19 cellular contexts compared by ENCODE assay signal in the genomic region with DNA sequence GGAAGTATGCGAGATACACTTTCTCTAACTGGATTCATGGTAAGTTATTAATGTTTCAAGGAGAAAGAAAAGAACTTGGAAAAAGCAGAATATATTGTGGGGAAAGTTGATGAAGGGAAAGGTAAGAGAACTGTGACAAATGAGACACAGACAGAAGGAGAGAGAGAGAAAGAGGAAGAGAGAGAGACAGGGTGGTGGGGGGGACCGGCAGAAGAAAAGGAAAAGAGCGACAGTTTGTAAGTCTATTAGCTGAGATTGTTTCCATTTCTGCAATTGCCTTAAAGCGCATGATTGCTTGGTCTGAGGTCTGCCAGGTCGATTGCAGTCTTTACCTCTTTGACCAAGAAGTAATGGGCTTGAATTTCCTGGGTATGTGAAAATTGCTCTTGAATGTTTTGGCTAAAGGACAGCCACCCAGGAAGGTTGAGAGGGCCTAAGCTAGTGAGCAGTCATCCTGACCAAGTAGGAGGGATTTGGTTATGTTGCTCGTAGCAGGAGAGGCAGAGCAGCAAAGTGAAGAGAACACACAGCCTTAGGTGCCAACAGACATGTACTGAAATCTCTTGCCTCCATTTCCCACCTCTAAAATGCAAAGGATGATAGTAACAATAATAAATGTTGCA. TPM values are rescaled to one million over a fixed set of nuclear protein-coding genes. Genes with fewer than 3 reads are reported as not detected.
DNase-seq lines count a peak whose midpoint lies in the region; ATAC-seq, FAIRE-seq and TF ChIP-seq lines count a peak whose summit lies in the region.
"Had no signal": no experiment of that assay in that cellular context is flagged by ENCODE, and none has a peak within 500 bp of the region (broad histone marks: within the 10 kb centered on the region; RNA-seq: fewer than 3 reads in every experiment).

No MANE protein-coding gene starts in this region.

- H3K4me3 ChIP-seq in H1 (ENCODE audit: extremely low read depth in 1 of 4, insufficient read depth in 2 of 4, low read depth in 3 of 4, low read length in 4 of 4) (no peak overlapping the region), neural progenitor cell (no peak overlapping the region)
- H3K4me3 ChIP-seq: upper lobe of left lung had no signal

- H3K18ac ChIP-seq in H1 (ENCODE audit: extremely low read depth, low read length): no peak overlapping the region

- H2BK12ac ChIP-seq in H1 (ENCODE audit: low read depth, low read length): no peak overlapping the region

- H3K79me2 ChIP-seq in H1 (ENCODE audit: control insufficient read depth in 1 of 2, insufficient read depth in 2 of 2, low read length in 2 of 2) (no peaks in the 10 kb centered on the region), neural progenitor cell (ENCODE audit: low read depth) (no peaks in the 10 kb centered on the region)

- no peak for FAIRE-seq in H1 (lab: Jason Lieb, UNC)
- FAIRE-seq: endometrium, GM19239 had no signal

- TF ChIP-seq EP300 in H1 (IDR thresholded peaks at IDR 0.05; ENCODE audit: borderline replicate concordance in 1 of 2, low read depth in 2 of 2, low read length in 2 of 2): no peak

- no peak overlapping the region for H4K5ac ChIP-seq in H1 (ENCODE audit: insufficient read length, low read depth, low read length)

- no peak overlapping the region for H2BK15ac ChIP-seq in H1 (ENCODE audit: low read length)

- H2AFZ ChIP-seq in H1 (ENCODE audit: low read length) (0 out of 2 replicates have a peak overlapping the region, but pooled peaks have one; percentile 4), neural progenitor cell (replicated peaks) (no peak overlapping the region)

- H4K91ac ChIP-seq in H1 (replicated peaks; ENCODE audit: insufficient read length, low read length): no peak overlapping the region

- no peak overlapping the region for H3K4me2 ChIP-seq in H1 (ENCODE audit: insufficient read depth in 1 of 2, low read depth in 2 of 2, low read length in 2 of 2)
- no peak overlapping the region for H3K4me2 ChIP-seq in neural progenitor cell

- H3K36me3 Mint-ChIP-seq in CD4-positive, alpha-beta T cell (ENCODE audit: low read depth): peaks cover 39% of the 10 kb centered on the region
- no peaks in the 10 kb centered on the region for H3K36me3 Mint-ChIP-seq in activated CD4-positive, alpha-beta memory T cell treated with anti-CD3 and anti-CD28 coated beads for 36 hours
- H3K36me3 Mint-ChIP-seq in neural progenitor cell: no peaks in the 10 kb centered on the region

- H2BK20ac ChIP-seq in H1 (ENCODE audit: low read length): no peak overlapping the region

- no peak overlapping the region for H3K14ac ChIP-seq in H1 (ENCODE audit: insufficient read length)

- H3K23me2 ChIP-seq in H1 (ENCODE audit: low read depth, low read length): no peaks in the 10 kb centered on the region; the same call in 1 of the 2 replicates

- no peak overlapping the region for H4K8ac ChIP-seq in H1 (ENCODE audit: extremely low read depth, insufficient read depth, low read length)

- no peak overlapping the region for H3K4ac ChIP-seq in H1 (replicated peaks; ENCODE audit: insufficient read length, low read depth, low read length)

- H3K27me3 Mint-ChIP-seq in CD4-positive, alpha-beta T cell: no peaks in the 10 kb centered on the region
- H3K27me3 Mint-ChIP-seq in activated CD4-positive, alpha-beta memory T cell treated with anti-CD3 and anti-CD28 coated beads for 36 hours: no peaks in the 10 kb centered on the region
- peaks cover 7% of the 10 kb centered on the region for H3K27me3 Mint-ChIP-seq in neural progenitor cell (ENCODE audit: insufficient read depth, low read depth)

- no peaks in the 10 kb centered on the region for H3K27me3 ChIP-seq in CD4-positive, alpha-beta T cell (ENCODE audit: control insufficient read depth, insufficient read depth, low read length)
- no peaks in the 10 kb centered on the region; a peak in 1 of 7 replicates for H3K27me3 ChIP-seq in H1 (replicated peaks in 1 of 4; ENCODE audit: control insufficient read depth in 3 of 4, extremely low read depth in 1 of 4, insufficient read depth in 3 of 4, low read length in 3 of 4)
- peaks cover 8% of the 10 kb centered on the region for H3K27me3 ChIP-seq in neural progenitor cell

- no peak overlapping the region for H2AK5ac ChIP-seq in H1 (ENCODE audit: low read depth, low read length)

- no peak for TF ChIP-seq CTCF in CD4-positive, alpha-beta T cell (IDR thresholded peaks at IDR 0.05)
- no peak for TF ChIP-seq CTCF in H1 (IDR thresholded peaks at IDR 0.05; ENCODE audit: control extremely low read depth in 1 of 3, insufficient read depth in 1 of 3, low read depth in 1 of 3, low read length in 3 of 3)
- TF ChIP-seq CTCF in neural progenitor cell (IDR thresholded peaks at IDR 0.05): no peak

- H3K27ac Mint-ChIP-seq in CD4-positive, alpha-beta T cell: no peak overlapping the region
- peak overlapping the region; percentile 86 for H3K27ac Mint-ChIP-seq in activated CD4-positive, alpha-beta memory T cell treated with anti-CD3 and anti-CD28 coated beads for 36 hours
- no peak overlapping the region for H3K27ac Mint-ChIP-seq in neural progenitor cell

- H3K36me3 ChIP-seq in H1 (ENCODE audit: control insufficient read depth in 2 of 4, insufficient read depth in 4 of 4, low read length in 3 of 4) (no peaks in the 10 kb centered on the region), neural progenitor cell (no peaks in the 10 kb centered on the region)
- H3K36me3 ChIP-seq: upper lobe of left lung had no signal

- no peak for TF ChIP-seq RAD21 in H1 (IDR thresholded peaks at IDR 0.05 in 1 of 2, conservative IDR thresholded peaks at IDR 0.05 in 1 of 2; ENCODE audit: low read depth in 2 of 2, low read length in 2 of 2)

- peak overlapping the region; percentile 81 for H3K4me3 Mint-ChIP-seq in CD4-positive, alpha-beta T cell
- H3K4me3 Mint-ChIP-seq in activated CD4-positive, alpha-beta memory T cell treated with anti-CD3 and anti-CD28 coated beads for 36 hours: peak overlapping the region; percentile 74
- H3K4me3 Mint-ChIP-seq in neural progenitor cell: no peak overlapping the region

- no peaks in the 10 kb centered on the region for H3K79me1 ChIP-seq in H1 (ENCODE audit: low read depth, low read length)

- no peak for TF ChIP-seq POLR2A in H1 (IDR thresholded peaks at IDR 0.05; ENCODE audit: control extremely low read depth in 1 of 2, low read depth in 2 of 2, low read length in 2 of 2)

- H3K4me1 ChIP-seq in H1 (replicated peaks in 1 of 4; ENCODE audit: control insufficient read depth in 3 of 4, insufficient read depth in 4 of 4, low read length in 3 of 4): peaks cover 2 to 18% (median 8%) of the 10 kb centered on the region in 4 experiments; a peak in 6 of 7 replicates
- peaks cover 52% of the 10 kb centered on the region for H3K4me1 ChIP-seq in neural progenitor cell
- H3K4me1 ChIP-seq: upper lobe of left lung had no signal

- no peak overlapping the region for H3K23ac ChIP-seq in H1 (ENCODE audit: insufficient read length)

- peak; percentile 29 for DNase-seq in NOMO-1 treated with DMSO at 0.1 percent for 48 hours (lab: John Stamatoyannopoulos, UW; ENCODE audit: unreplicated experiment)
- no peak for DNase-seq in NOMO-1 treated with dmso at 0.1 percent for 144 hours (lab: John Stamatoyannopoulos, UW; ENCODE audit: unreplicated experiment)
- no peak for DNase-seq in CD4-positive, alpha-beta T cell
- DNase-seq in activated CD4-positive, alpha-beta memory T cell treated with anti-CD3 and anti-CD28 coated beads for 36 hours: no peak
- DNase-seq in H1 (ENCODE audit: low read depth in 1 of 2, low spot score in 2 of 2): no peak
- DNase-seq in neural progenitor cell (ENCODE audit: low spot score): no peak
- DNase-seq: activated CD4-positive, alpha-beta T cell treated with anti-CD3 and anti-CD28 coated beads for 1 hour; HCEC 1CT; hypothalamus; mesendoderm; NCI-H187; Right ventricle myocardium superior; upper lobe of left lung had no signal

- 87% methylated on average over 6 of the region's 6 CpGs; no CpG with 5 or more reads in 1 of the 2 experiments for WGBS in H1 (ENCODE audit: extremely low coverage in 1 of 2, insufficient coverage in 1 of 2, insufficient read length in 1 of 2, insufficient replicate concordance in 2 of 2, low coverage in 1 of 2, low lambda C conversion rate in 2 of 2, missing lambda C conversion rate in 1 of 2), 2 experiments

- no peak for ATAC-seq in CD4-positive, alpha-beta T cell (ENCODE audit: poor library complexity)
- ATAC-seq in GM19463 (IDR thresholded peaks at IDR 0.05; ENCODE audit: unreplicated experiment) (no peak), GM18498 (IDR thresholded peaks at IDR 0.05; ENCODE audit: unreplicated experiment) (no peak)

- no peak overlapping the region for H3K9ac ChIP-seq in H1 (replicated peaks in 1 of 4; ENCODE audit: extremely low read depth in 1 of 4, low read depth in 3 of 4, low read length in 3 of 4)
- H3K9ac ChIP-seq in neural progenitor cell: no peak overlapping the region

- H3F3A ChIP-seq in neural progenitor cell (ENCODE audit: low read depth): peaks cover 31% of the 10 kb centered on the region

- H3K4me1 Mint-ChIP-seq in CD4-positive, alpha-beta T cell (ENCODE audit: low read depth): peaks cover 87% of the 10 kb centered on the region
- H3K4me1 Mint-ChIP-seq in activated CD4-positive, alpha-beta memory T cell treated with anti-CD3 and anti-CD28 coated beads for 36 hours (ENCODE audit: low read depth): peaks cover 89% of the 10 kb centered on the region
- H3K4me1 Mint-ChIP-seq in neural progenitor cell: peaks cover 37% of the 10 kb centered on the region

- POLR2A ChIA-PET in CD4-positive, alpha-beta T cell (lab: Charles Lee): interaction anchor here (0.7 to 2.9 kb wide), 9 partner anchors 10 to 36 kb away, joined by 3 to 18 read pairs (median 5); a partner anchor contains a TSS
- POLR2A ChIA-PET in activated CD4-positive, alpha-beta memory T cell treated with anti-CD3 and anti-CD28 coated beads for 36 hours (lab: Charles Lee): no interaction called here
- POLR2A ChIA-PET in H1 (lab: Charles Lee; ENCODE audit: partially characterized antibody): no interaction called here

- no peak overlapping the region for H2BK5ac ChIP-seq in H1 (ENCODE audit: low read depth, low read length)

- H3K9me3 ChIP-seq in CD4-positive, alpha-beta T cell (ENCODE audit: control insufficient read depth, low read length): no peaks in the 10 kb centered on the region
- no peaks in the 10 kb centered on the region for H3K9me3 ChIP-seq in H1 (ENCODE audit: insufficient read depth in 2 of 2, low read depth in 1 of 2, low read length in 1 of 2)
- no peaks in the 10 kb centered on the region for H3K9me3 ChIP-seq in neural progenitor cell (ENCODE audit: low read depth)
- H3K9me3 ChIP-seq: upper lobe of left lung had no signal

- no peak overlapping the region for H2BK120ac ChIP-seq in H1 (replicated peaks; ENCODE audit: low read depth, low read length)

- intact Hi-C loops in CD4-positive, alpha-beta T cell (cut with DNase I, micrococcal nuclease): no loop called here
- intact Hi-C loops in activated CD4-positive, alpha-beta memory T cell treated with anti-CD3 and anti-CD28 coated beads for 36 hours (cut with micrococcal nuclease): loop anchor here (5.0 to 10.0 kb wide), 3 partner anchors 34 to 408 kb away; a partner anchor contains a TSS

- CTCF ChIA-PET in CD4-positive, alpha-beta T cell (lab: Charles Lee): interaction anchor here (1.0 to 1.5 kb wide), 4 partner anchors 9 to 88 kb away, joined by 3 read pairs; no protein-coding TSS in a partner anchor
- CTCF ChIA-PET in activated CD4-positive, alpha-beta memory T cell treated with anti-CD3 and anti-CD28 coated beads for 36 hours (lab: Charles Lee): interaction anchor here (0.8 to 4.5 kb wide), 6 partner anchors 10 to 411 kb away, joined by 3 to 28 read pairs (median 4); no protein-coding TSS in a partner anchor
- CTCF ChIA-PET in H1 (lab: Charles Lee; ENCODE audit: partially characterized antibody): interaction anchor here (1.0 to 2.2 kb wide), 5 partner anchors 15 to 88 kb away, joined by 3 to 9 read pairs (median 6); no protein-coding TSS in a partner anchor

- H3K9me3 Mint-ChIP-seq in CD4-positive, alpha-beta T cell: no peaks in the 10 kb centered on the region
- H3K9me3 Mint-ChIP-seq in activated CD4-positive, alpha-beta memory T cell treated with anti-CD3 and anti-CD28 coated beads for 36 hours: no peaks in the 10 kb centered on the region
- no peaks in the 10 kb centered on the region for H3K9me3 Mint-ChIP-seq in neural progenitor cell

- no peaks in the 10 kb centered on the region for H4K20me1 ChIP-seq in H1 (replicated peaks in 1 of 2; ENCODE audit: control insufficient read depth in 1 of 2, insufficient read depth in 2 of 2, low read length in 2 of 2)
- H4K20me1 ChIP-seq in neural progenitor cell (ENCODE audit: low read depth): peaks cover 3% of the 10 kb centered on the region

- H3K56ac ChIP-seq in H1 (replicated peaks; ENCODE audit: insufficient read length, low read depth, low read length): no peak overlapping the region

- peak overlapping the region; percentile 87 for H3K27ac ChIP-seq in CD4-positive, alpha-beta T cell (ENCODE audit: low read depth, low read length)
- H3K27ac ChIP-seq in H1 (ENCODE audit: low read depth, low read length) (no peak overlapping the region), neural progenitor cell (no peak overlapping the region)
- H3K27ac ChIP-seq: upper lobe of left lung had no signal

RNA-seq across cellular contexts. Expression of a gene that starts 23.6 kb away (rescaled TPM):
- total RNA-seq in CD4-positive, alpha-beta T cell: 1 to 10 TPM; 5.7 to 6.5 TPM
- total RNA-seq in activated CD4-positive, alpha-beta memory T cell treated with anti-CD3 and anti-CD28 coated beads for 36 hours: 1 to 10 TPM in 1 of 2 experiments, under 1 TPM in 1; 0.86 to 1.1 TPM
- total RNA-seq in H1 (2021; fragmentation: NEBNext Ultra II Directional; extraction: Animal tissue kit (Norgen Biotek cat#: 25700)): not detected in 2 replicates
- polyA plus RNA-seq in H1 (2011; rRNA removed): not detected in 2 replicates
- not detected for polyA plus RNA-seq in H1 (2011; cell fraction: cytosol; rRNA removed)
- not detected for polyA plus RNA-seq in H1 (2011; cell fraction: nucleus; rRNA removed)
- polyA plus RNA-seq in H1 (2012, experiment 1 of 2): not detected in 4 replicates
- not detected for polyA plus RNA-seq in H1 (2012, experiment 2 of 2)
- polyA plus RNA-seq in H1 (2013, experiment 1 of 2): not detected
- not detected for polyA plus RNA-seq in H1 (2013, experiment 2 of 2)
- polyA minus RNA-seq in H1 (2011; rRNA and poly(A)+ RNA removed): not detected in 2 replicates
- polyA minus RNA-seq in H1 (2011; cell fraction: cytosol; rRNA and poly(A)+ RNA removed): not detected
- not detected for polyA minus RNA-seq in H1 (2011; cell fraction: nucleus; rRNA and poly(A)+ RNA removed)
- not detected in 2 replicates for total RNA-seq in neural progenitor cell (ENCODE audit: low replicate concordance)
- total RNA-seq: A172, kidney epithelial cell, Right ventricle myocardium superior had no signal

RNA-seq across cellular contexts. Expression of a gene that starts 35.8 kb away (rescaled TPM):
- total RNA-seq in CD4-positive, alpha-beta T cell: 10 to 100 TPM; 65.3 to 75.6 TPM
- 10 to 100 TPM; 37.7 to 38.1 TPM for total RNA-seq in activated CD4-positive, alpha-beta memory T cell treated with anti-CD3 and anti-CD28 coated beads for 36 hours
- not detected in 2 replicates for total RNA-seq in H1 (2021; fragmentation: NEBNext Ultra II Directional; extraction: Animal tissue kit (Norgen Biotek cat#: 25700))
- 0.08 and 0.19 TPM in 2 replicates for polyA plus RNA-seq in H1 (2011; rRNA removed)
- 0.04 TPM for polyA plus RNA-seq in H1 (2011; cell fraction: cytosol; rRNA removed)
- not detected for polyA plus RNA-seq in H1 (2011; cell fraction: nucleus; rRNA removed)
- 0.09 to 0.25 TPM in 2 of 4 replicates, not detected in the others for polyA plus RNA-seq in H1 (2012, experiment 1 of 2)
- polyA plus RNA-seq in H1 (2012, experiment 2 of 2): 0.09 TPM
- polyA plus RNA-seq in H1 (2013, experiment 1 of 2): 0.22 TPM
- polyA plus RNA-seq in H1 (2013, experiment 2 of 2): 0.11 TPM
- 0.09 TPM in 1 of 2 replicates, not detected in the other for polyA minus RNA-seq in H1 (2011; rRNA and poly(A)+ RNA removed)
- polyA minus RNA-seq in H1 (2011; cell fraction: cytosol; rRNA and poly(A)+ RNA removed): not detected
- polyA minus RNA-seq in H1 (2011; cell fraction: nucleus; rRNA and poly(A)+ RNA removed): 0.10 TPM
- total RNA-seq in neural progenitor cell (ENCODE audit: low replicate concordance): not detected in 2 replicates
- total RNA-seq: A172, kidney epithelial cell had no signal

RNA-seq across cellular contexts. Expression of a gene that starts 43.1 kb away (rescaled TPM):
- under 1 TPM in 1 of 2 experiments, not detected in 1; 0.47 TPM for total RNA-seq in CD4-positive, alpha-beta T cell
- total RNA-seq in activated CD4-positive, alpha-beta memory T cell treated with anti-CD3 and anti-CD28 coated beads for 36 hours: under 1 TPM; 0.41 to 0.95 TPM
- total RNA-seq in H1 (2021; fragmentation: NEBNext Ultra II Directional; extraction: Animal tissue kit (Norgen Biotek cat#: 25700)): not detected in 2 replicates
- not detected in 2 replicates for polyA plus RNA-seq in H1 (2011; rRNA removed)
- polyA plus RNA-seq in H1 (2011; cell fraction: cytosol; rRNA removed): not detected
- polyA plus RNA-seq in H1 (2011; cell fraction: nucleus; rRNA removed): not detected
- not detected in 4 replicates for polyA plus RNA-seq in H1 (2012, experiment 1 of 2)
- not detected for polyA plus RNA-seq in H1 (2012, experiment 2 of 2)
- polyA plus RNA-seq in H1 (2013, experiment 1 of 2): not detected
- polyA plus RNA-seq in H1 (2013, experiment 2 of 2): not detected
- polyA minus RNA-seq in H1 (2011; rRNA and poly(A)+ RNA removed): not detected in 2 replicates
- polyA minus RNA-seq in H1 (2011; cell fraction: cytosol; rRNA and poly(A)+ RNA removed): not detected
- polyA minus RNA-seq in H1 (2011; cell fraction: nucleus; rRNA and poly(A)+ RNA removed): not detected
- not detected in 2 replicates for total RNA-seq in neural progenitor cell (ENCODE audit: low replicate concordance)
- total RNA-seq: A172, kidney epithelial cell, Right ventricle myocardium superior had no signal

RNA-seq across cellular contexts. Expression of a gene that starts 58.1 kb away (rescaled TPM):
- 1 to 10 TPM; 5.2 to 6.8 TPM for total RNA-seq in CD4-positive, alpha-beta T cell
- under 1 TPM; 0.26 to 0.41 TPM for total RNA-seq in activated CD4-positive, alpha-beta memory T cell treated with anti-CD3 and anti-CD28 coated beads for 36 hours
- 18.9 and 20.9 TPM in 2 replicates for total RNA-seq in H1 (2021; fragmentation: NEBNext Ultra II Directional; extraction: Animal tissue kit (Norgen Biotek cat#: 25700))
- 8.6 and 10.8 TPM in 2 replicates for polyA plus RNA-seq in H1 (2011; rRNA removed)
- 9.9 TPM for polyA plus RNA-seq in H1 (2011; cell fraction: cytosol; rRNA removed)
- 13.0 TPM for polyA plus RNA-seq in H1 (2011; cell fraction: nucleus; rRNA removed)
- polyA plus RNA-seq in H1 (2012, experiment 1 of 2): 7.5 to 9.3 TPM (median 8.6 TPM) in 4 replicates
- polyA plus RNA-seq in H1 (2012, experiment 2 of 2): 6.2 TPM
- polyA plus RNA-seq in H1 (2013, experiment 1 of 2): 5.4 TPM
- polyA plus RNA-seq in H1 (2013, experiment 2 of 2): 5.4 TPM
- 21.7 and 25.4 TPM in 2 replicates for polyA minus RNA-seq in H1 (2011; rRNA and poly(A)+ RNA removed)
- 9.5 TPM for polyA minus RNA-seq in H1 (2011; cell fraction: cytosol; rRNA and poly(A)+ RNA removed)
- 10.1 TPM for polyA minus RNA-seq in H1 (2011; cell fraction: nucleus; rRNA and poly(A)+ RNA removed)
- total RNA-seq in neural progenitor cell (ENCODE audit: low replicate concordance): 0.09 and 0.56 TPM in 2 replicates
- total RNA-seq: A172 had no signal

Comparison
In these comparisons a context has a peak if more than half of its experiments do, and no peak if none do; other contexts are left out.
1. RNA of a gene that starts 35.8 kb away (total RNA-seq): 65.3 to 75.6 TPM in CD4-positive, alpha-beta T cell and 37.7 to 38.1 TPM in activated CD4-positive, alpha-beta memory T cell treated with anti-CD3 and anti-CD28 coated beads for 36 hours; not detected in H1 and not detected in neural progenitor cell; every median in the first group is over 10 times any median in the second.